26 cellular contexts compared by ENCODE assay signal in the genomic region with DNA sequence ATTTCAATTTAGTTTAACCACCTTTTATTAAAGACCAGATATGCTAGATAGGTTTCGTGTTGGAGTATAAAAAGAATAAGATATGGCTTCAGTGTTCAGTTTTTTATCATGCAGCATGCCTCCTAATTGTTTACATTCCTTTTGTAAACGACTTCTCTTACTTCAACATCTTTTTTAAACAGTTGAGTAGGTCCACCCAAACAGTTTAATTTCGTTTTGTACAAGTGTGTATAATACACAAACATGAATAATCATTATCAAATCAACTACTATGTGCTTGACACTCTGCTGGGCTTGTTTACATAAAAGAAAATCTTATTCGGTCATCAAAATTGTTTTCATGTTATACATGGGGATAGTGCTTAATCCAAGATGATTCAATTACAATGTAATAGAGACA.
"Had no signal": no experiment of that assay in that cellular context is flagged by ENCODE, and none has a peak within 500 bp of the region (broad histone marks: within the 10 kb centered on the region; RNA-seq: fewer than 3 reads in every experiment).

No MANE protein-coding gene starts in this region.

- ATAC-seq: natural killer cell; psoas muscle; right cardiac atrium; right lobe of liver; stimulated activated effector memory CD8-positive, alpha-beta T cell treated with anti-CD3 and anti-CD28 coated beads, Interleukin-12 subunit alpha, Interleukin-12 subunit beta, amount 100 ng/mL, for 72 hours; stimulated activated naive B cell treated with anti-CD40 and anti-IgM and Interleukin-4, amounts not matched to agents 10 μg/mL and 1 μg/mL and 100 μg/mL, for 72 hours had no signal

- H3K4me2 ChIP-seq: neural progenitor cell had no signal

- H3K36me3 ChIP-seq: neural progenitor cell, ovary, right lobe of liver, sigmoid colon, stomach, thoracic aorta, thyroid gland, tibial nerve, upper lobe of left lung, vagina had no signal

- H3K4me3 ChIP-seq: neural progenitor cell, ovary, psoas muscle, right lobe of liver, sigmoid colon, stomach, thoracic aorta, thyroid gland, tibial nerve, upper lobe of left lung, vagina had no signal

- H2AFZ ChIP-seq: neural progenitor cell, parathyroid adenoma had no signal

- H3K27me3 ChIP-seq: neural progenitor cell, ovary, right lobe of liver, sigmoid colon, stomach, thyroid gland, tibial nerve, upper lobe of left lung, vagina had no signal

- H3K9me3 ChIP-seq: ovary, psoas muscle, sigmoid colon, thoracic aorta, thyroid gland, tibial nerve, upper lobe of left lung, vagina had no signal

- H3K9ac ChIP-seq: neural progenitor cell, parathyroid adenoma had no signal

- DNase-seq: natural killer cell; occipital lobe; ovary; posterior cingulate gyrus; psoas muscle; right cardiac atrium; right lobe of liver; sigmoid colon; small intestine; stimulated activated CD4-positive, alpha-beta T cell treated with anti-CD3 and anti-CD28 coated beads, Interleukin-15, amount 100 ng/mL, for 24 hours; stimulated activated CD4-positive, alpha-beta T cell treated with anti-CD3 and anti-CD28 coated beads, Interleukin-2, amount 100 ng/mL, for 24 hours; stimulated activated CD4-positive, alpha-beta T cell treated with anti-CD3 and anti-CD28 coated beads, Interleukin-2, amount 100 ng/mL, for 48 hours; stimulated activated CD4-positive, alpha-beta T cell treated with anti-CD3 and anti-CD28 coated beads, Interleukin-4, amount 100 ng/mL, for 24 hours; stimulated activated naive B cell treated with anti-CD40 and anti-IgM and Interleukin-4, amounts not matched to agents 10 μg/mL and 1 μg/mL and 100 μg/mL, for 72 hours; stimulated activated naive CD4-positive, alpha-beta T cell treated with Interleukin-2 at 50 U/mL for 16 hours; stomach; thyroid gland; trophoblast cell had no signal

- H3K27ac ChIP-seq: ovary, parathyroid adenoma, psoas muscle, right lobe of liver, sigmoid colon, stomach, thoracic aorta, thyroid gland, tibial nerve, upper lobe of left lung, vagina had no signal

- H3K4me1 ChIP-seq: parathyroid adenoma, psoas muscle, right lobe of liver, sigmoid colon, thyroid gland, tibial nerve, upper lobe of left lung, vagina had no signal

- FAIRE-seq: small intestine, urothelium cell line had no signal
